ENCODE assay signal across 1 cellular context in genomic region chr1:209153435-209153834, GRCh38.
TF ChIP-seq lines count a peak whose summit lies in the region.

No MANE protein-coding gene starts in this region.

TF ChIP-seq in SK-N-SH, 30 proteins besides CTCF, POLR2A, EP300 and RAD21 (continued from another document):
- 0 out of 2 replicates have a peak, but pooled peaks have one; percentile 30 for TF ChIP-seq PBX3 (IDR thresholded peaks at IDR 0.05)
- TF ChIP-seq EZH2phosphoT487 (IDR thresholded peaks at IDR 0.05; ENCODE audit: borderline replicate concordance, low read depth) = no peak
- TF ChIP-seq MXI1 (IDR thresholded peaks at IDR 0.05; ENCODE audit: low read depth, low read length) = no peak
- TF ChIP-seq, protein P1, sequence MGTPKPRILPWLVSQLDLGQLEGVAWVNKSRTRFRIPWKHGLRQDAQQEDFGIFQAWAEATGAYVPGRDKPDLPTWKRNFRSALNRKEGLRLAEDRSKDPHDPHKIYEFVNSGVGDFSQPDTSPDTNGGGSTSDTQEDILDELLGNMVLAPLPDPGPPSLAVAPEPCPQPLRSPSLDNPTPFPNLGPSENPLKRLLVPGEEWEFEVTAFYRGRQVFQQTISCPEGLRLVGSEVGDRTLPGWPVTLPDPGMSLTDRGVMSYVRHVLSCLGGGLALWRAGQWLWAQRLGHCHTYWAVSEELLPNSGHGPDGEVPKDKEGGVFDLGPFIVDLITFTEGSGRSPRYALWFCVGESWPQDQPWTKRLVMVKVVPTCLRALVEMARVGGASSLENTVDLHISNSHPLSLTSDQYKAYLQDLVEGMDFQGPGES (IDR thresholded peaks at IDR 0.05; ENCODE audit: low read depth, low read length) = no peak
- peak; percentile 52 for TF ChIP-seq TCF12 (IDR thresholded peaks at IDR 0.05)
